Comparison of ENCODE assay signal across 8 cellular contexts in genomic region chr12:103957865-103958388, GRCh38. TPM values are rescaled to one million over a fixed set of nuclear protein-coding genes. Genes with fewer than 3 reads are reported as not detected.
A peak's percentile ranks its signal among the peaks of the same experiment; 100 is the strongest.
DNase-seq lines count a peak whose midpoint lies in the region; ATAC-seq and TF ChIP-seq lines count a peak whose summit lies in the region.

No MANE protein-coding gene starts in this region.

- no peak overlapping the region for H2BK15ac ChIP-seq in mesendoderm (replicated peaks; ENCODE audit: low read depth)

- ATAC-seq in upper lobe of left lung (ENCODE audit: low FRiP score in 2 of 2) (no peak), HG03045 (IDR thresholded peaks at IDR 0.05; ENCODE audit: unreplicated experiment) (no peak), GM21529 (IDR thresholded peaks at IDR 0.05; ENCODE audit: unreplicated experiment) (no peak)

- peak overlapping the region; percentile 98 for H3K27ac Mint-ChIP-seq in activated naive CD4-positive, alpha-beta T cell treated with anti-CD3 and anti-CD28 coated beads, Interleukin-2, amount 50 U/mL, for 24 hours

- H3K4me1 ChIP-seq in mesendoderm (ENCODE audit: control insufficient read depth, low read depth, low read length) (no peaks in the 10 kb centered on the region), upper lobe of left lung (peaks cover 16 to 25% (median 19%) of the 10 kb centered on the region in 4 donors)

- no peaks in the 10 kb centered on the region for H3K27me3 Mint-ChIP-seq in activated naive CD4-positive, alpha-beta T cell treated with anti-CD3 and anti-CD28 coated beads, Interleukin-2, amount 50 U/mL, for 24 hours

- H2BK120ac ChIP-seq in mesendoderm (ENCODE audit: low read depth, low read length), result no peak overlapping the region

- H3K36me3 ChIP-seq in mesendoderm (ENCODE audit: control insufficient read depth, insufficient read depth, low read length) (no peaks in the 10 kb centered on the region), upper lobe of left lung (peaks cover 0 to 18% (median 8%) of the 10 kb centered on the region in 4 donors)

- H3K18ac ChIP-seq in mesendoderm (ENCODE audit: low read length), result no peak overlapping the region

- peaks cover 7% of the 10 kb centered on the region for H3K36me3 Mint-ChIP-seq in activated naive CD4-positive, alpha-beta T cell treated with anti-CD3 and anti-CD28 coated beads, Interleukin-2, amount 50 U/mL, for 24 hours

- TF ChIP-seq CTCF in upper lobe of left lung (IDR thresholded peaks at IDR 0.05), result no peak

- peaks cover 19% of the 10 kb centered on the region for H3K79me2 ChIP-seq in mesendoderm (ENCODE audit: control insufficient read depth, insufficient read depth, low read length)

- H4K5ac ChIP-seq in mesendoderm (ENCODE audit: low read length), result no peak overlapping the region

- no peak overlapping the region for H3K4ac ChIP-seq in mesendoderm (ENCODE audit: low read depth, low read length)

- H2AK5ac ChIP-seq in mesendoderm (ENCODE audit: low read length), result no peak overlapping the region

- no peak for TF ChIP-seq EP300 in upper lobe of left lung (IDR thresholded peaks at IDR 0.05)

- H3K23ac ChIP-seq in mesendoderm (ENCODE audit: low read length), result no peak overlapping the region

- peak overlapping the region; percentile 73 for H3K9ac ChIP-seq in mesendoderm (ENCODE audit: low read length)

- peaks cover 34% of the 10 kb centered on the region for H3K4me1 Mint-ChIP-seq in activated naive CD4-positive, alpha-beta T cell treated with anti-CD3 and anti-CD28 coated beads, Interleukin-2, amount 50 U/mL, for 24 hours

- peaks cover 4% of the 10 kb centered on the region for H3K79me1 ChIP-seq in mesendoderm (ENCODE audit: low read length)

- no peak overlapping the region for H2BK5ac ChIP-seq in mesendoderm (ENCODE audit: low read length)

- no peak overlapping the region for H4K8ac ChIP-seq in mesendoderm (ENCODE audit: low read depth, low read length)

- no peak for TF ChIP-seq POLR2A in upper lobe of left lung (IDR thresholded peaks at IDR 0.05)

- H3K27ac ChIP-seq in angular gyrus (ENCODE audit: low read depth, low read length) (peak overlapping the region; percentile 88), mesendoderm (ENCODE audit: low read depth, low read length) (no peak overlapping the region), upper lobe of left lung (peak overlapping the region; percentile 86 to 89 (median 88))

- H3K4me2 ChIP-seq in mesendoderm (ENCODE audit: low read length), result no peak overlapping the region

- no peaks in the 10 kb centered on the region for H3K9me3 ChIP-seq in upper lobe of left lung

- no CpG with 5 or more reads among the region's 7 CpGs for WGBS in mesendoderm (ENCODE audit: extremely low coverage, insufficient coverage, low lambda C conversion rate)
- 89 to 91% methylated on average over 7 of the region's 7 CpGs for WGBS in upper lobe of left lung, 2 donors

- H3K56ac ChIP-seq in mesendoderm (ENCODE audit: low read length), result peak overlapping the region; percentile 97

- H3K4me3 ChIP-seq in mesendoderm (ENCODE audit: low read length), result no peak overlapping the region
- H3K4me3 ChIP-seq in upper lobe of left lung, result peak overlapping the region in 3 of 4 donors; percentile 76 to 96 (median 93)

- H3K4me3 Mint-ChIP-seq in activated naive CD4-positive, alpha-beta T cell treated with anti-CD3 and anti-CD28 coated beads, Interleukin-2, amount 50 U/mL, for 24 hours, result peak overlapping the region; percentile 99

- no peaks in the 10 kb centered on the region for H3K9me3 Mint-ChIP-seq in activated naive CD4-positive, alpha-beta T cell treated with anti-CD3 and anti-CD28 coated beads, Interleukin-2, amount 50 U/mL, for 24 hours

- H3K27me3 ChIP-seq in mesendoderm (ENCODE audit: insufficient read depth, low read length, poor library complexity) (no peaks in the 10 kb centered on the region), upper lobe of left lung (no peaks in the 10 kb centered on the region)

- DNase-seq in activated naive CD4-positive, alpha-beta T cell (lab: John Stamatoyannopoulos, UW), result no peak
- DNase-seq in mesendoderm (no peak), upper lobe of left lung (no peak), DMS53 treated with DMSO at 0.1 percent for 48 hours (lab: John Stamatoyannopoulos, UW; ENCODE audit: unreplicated experiment) (no peak)

RNA-seq across cellular contexts. Expression of gene TDG, which starts 7.7 kb away (rescaled TPM):
- polyA plus RNA-seq in mesendoderm (2013, experiment 1 of 2), result 134 TPM
- polyA plus RNA-seq in mesendoderm (2013, experiment 2 of 2), result 138 TPM
- 10 to 100 TPM; 14.8 to 24.5 (median 17.4) TPM for total RNA-seq in upper lobe of left lung

RNA-seq across cellular contexts. Expression of gene HSP90B1, which starts 27.7 kb away (rescaled TPM):
- 620 TPM for polyA plus RNA-seq in mesendoderm (2013, experiment 1 of 2)
- polyA plus RNA-seq in mesendoderm (2013, experiment 2 of 2), result 616 TPM
- total RNA-seq in upper lobe of left lung, result 100 to 1,000 TPM; 164 to 743 (median 287) TPM
